8 cellular contexts compared by ENCODE assay signal in genomic region chr5:108818613-108819272, GRCh38.
DNase-seq lines count a peak whose midpoint lies in the region; ATAC-seq, FAIRE-seq and TF ChIP-seq lines count a peak whose summit lies in the region.

No MANE protein-coding gene starts in this region.

- H3K4me3 ChIP-seq in A549 (no peak overlapping the region), pancreas (no peak overlapping the region)

- CTCF ChIA-PET in A549 (lab: Yijun Ruan, JAX) (no interaction called here), activated B cell treated with CpG ODN at 0.5 μM for 24 hours (lab: Charles Lee) (interaction anchor here (0.6 kb wide), 1 partner anchor 96 kb away, joined by 3 read pairs; no protein-coding TSS in a partner anchor)

- H3K27ac Mint-ChIP-seq in activated B cell treated with CpG ODN at 0.5 μM for 24 hours: no peak overlapping the region

- H3K36me3 ChIP-seq in pancreas: no peaks in the 10 kb centered on the region

- H3K4me1 ChIP-seq in A549 (no peaks in the 10 kb centered on the region; the same call in 2 of the 3 replicates), pancreas (no peaks in the 10 kb centered on the region)

- WGBS in A549 (ENCODE audit: missing lambda C conversion rate): 81% methylated on average over 5 of the region's 5 CpGs
- WGBS in pancreas, 2 donors: 94 to 98% methylated on average over 5 of the region's 5 CpGs

- no peaks in the 10 kb centered on the region for H3K27me3 ChIP-seq in pancreas

- peaks cover 2% of the 10 kb centered on the region for H3K36me3 Mint-ChIP-seq in activated B cell treated with CpG ODN at 0.5 μM for 24 hours (ENCODE audit: low read depth)

- TF ChIP-seq POLR2A in A549 (IDR thresholded peaks at IDR 0.05; ENCODE audit: low read length): no peak

- FAIRE-seq in A549 (lab: Jason Lieb, UNC) (no peak), pancreas (lab: Jason Lieb, UNC) (no peak)

- POLR2A ChIA-PET in A549 (lab: Yijun Ruan, JAX) (no interaction called here), activated B cell treated with CpG ODN at 0.5 μM for 24 hours (lab: Charles Lee) (interaction anchor here (0.8 kb wide), 1 partner anchor 90 kb away, joined by 3 read pairs; no protein-coding TSS in a partner anchor)

- peaks cover 6% of the 10 kb centered on the region for H3K9me3 Mint-ChIP-seq in activated B cell treated with CpG ODN at 0.5 μM for 24 hours

- H3K27me3 Mint-ChIP-seq in activated B cell treated with CpG ODN at 0.5 μM for 24 hours: no peaks in the 10 kb centered on the region

- H3K4me2 ChIP-seq in A549: no peak overlapping the region

- no peak for TF ChIP-seq CTCF in A549 (IDR thresholded peaks at IDR 0.05)
- TF ChIP-seq CTCF in activated B cell treated with CpG ODN at 0.5 μM for 24 hours (IDR thresholded peaks at IDR 0.05): no peak
- TF ChIP-seq CTCF in pancreas (IDR thresholded peaks at IDR 0.05): no peak

- no peak overlapping the region for H3K4me3 Mint-ChIP-seq in activated B cell treated with CpG ODN at 0.5 μM for 24 hours

- DNase-seq in A549 (ENCODE audit: low read depth in 1 of 2, low spot score in 1 of 2) (peak in 1 of 2 experiments; percentile 13), activated B cell treated with CpG ODN at 0.5 μM for 24 hours (no peak), pancreas (no peak), AML-193 (lab: John Stamatoyannopoulos, UW) (no peak), NCI-H510A (lab: John Stamatoyannopoulos, UW) (no peak)
- no peak for DNase-seq in stimulated activated CD4-positive, alpha-beta T cell treated with anti-CD3 and anti-CD28 coated beads, Interleukin-12 subunit alpha, Interleukin-12 subunit beta, amount 100 ng/mL, for 4 hours

- peaks cover 4% of the 10 kb centered on the region for H3K4me1 Mint-ChIP-seq in activated B cell treated with CpG ODN at 0.5 μM for 24 hours

- intact Hi-C loops in activated B cell treated with CpG ODN at 0.5 μM for 24 hours (cut with micrococcal nuclease): no loop called here
- intact Hi-C loops in pancreas (cut with DNase I): no loop called here

- H3K27ac ChIP-seq in A549 (no peak overlapping the region), pancreas (no peak overlapping the region)

- ATAC-seq in A549 (0 out of 6 replicates have a peak, but pooled peaks have one; percentile 41 to 50), GM19035 (IDR thresholded peaks at IDR 0.05; ENCODE audit: unreplicated experiment) (peak; percentile 98), HG03060 (IDR thresholded peaks at IDR 0.05; ENCODE audit: low read depth, unreplicated experiment) (peak; percentile 97), activated B cell treated with CpG ODN at 0.5 μM for 24 hours (ENCODE audit: low read depth) (peak; percentile 60), pancreas (no peak)

- TF ChIP-seq EP300 in A549 (IDR thresholded peaks at IDR 0.05): no peak

- no peak for TF ChIP-seq RAD21 in A549 (conservative IDR thresholded peaks at IDR 0.05 in 1 of 2, IDR thresholded peaks at IDR 0.05 in 1 of 2)

- no peaks in the 10 kb centered on the region for H3K9me3 ChIP-seq in A549
- H3K9me3 ChIP-seq in pancreas: no peaks in the 10 kb centered on the region

TF ChIP-seq in A549, 52 proteins besides CTCF, POLR2A, EP300 and RAD21:
- TF ChIP-seq ZFP36 (IDR thresholded peaks at IDR 0.05; ENCODE audit: borderline replicate concordance, partially characterized antibody): no peak
- no peak for TF ChIP-seq PHF8 (IDR thresholded peaks at IDR 0.05; ENCODE audit: borderline replicate concordance, low read depth)
- no peak for TF ChIP-seq SREBF2 (IDR thresholded peaks at IDR 0.05)
- TF ChIP-seq EHF (CRISPR knock-in tag; IDR thresholded peaks at IDR 0.05): no peak
- TF ChIP-seq NPAS2 (CRISPR knock-in tag; IDR thresholded peaks at IDR 0.05; ENCODE audit: borderline replicate concordance): no peak
- TF ChIP-seq JUNB (IDR thresholded peaks at IDR 0.05): no peak
- no peak for TF ChIP-seq RFX5 (IDR thresholded peaks at IDR 0.05)

Comparison
In these comparisons a context has a peak if more than half of its experiments do, and no peak if none do; other contexts are left out.
1. ATAC-seq: peak in A549 (2 of 2), GM19035 (single experiment), HG03060 (single experiment) and activated B cell treated with CpG ODN at 0.5 μM for 24 hours (single experiment); none in pancreas (0 of 4).